ENCODE assay signal across 17 cellular contexts in the genomic region with DNA sequence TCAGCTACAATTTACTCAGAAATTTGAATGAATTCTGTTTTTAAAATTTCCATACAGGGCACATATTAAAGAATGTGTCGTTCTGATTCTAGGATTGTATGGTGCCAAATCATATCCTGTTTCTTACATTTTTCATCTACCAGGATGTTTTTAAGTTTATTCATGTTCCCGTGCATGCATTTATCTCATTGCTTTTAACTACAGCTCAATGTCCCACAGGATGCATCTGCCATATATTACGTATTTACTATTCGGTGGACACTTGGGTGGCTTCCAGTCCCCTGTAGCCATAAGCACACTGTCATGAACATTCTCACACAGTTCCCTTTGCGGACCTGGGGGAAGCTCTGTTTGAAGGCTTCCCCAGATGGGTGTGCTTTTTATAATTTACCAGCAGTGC.
DNase-seq lines count a peak whose midpoint lies in the region; ATAC-seq and TF ChIP-seq lines count a peak whose summit lies in the region.
"Had no signal": no experiment of that assay in that cellular context is flagged by ENCODE, and none has a peak within 500 bp of the region (broad histone marks: within the 10 kb centered on the region; RNA-seq: fewer than 3 reads in every experiment).

No MANE protein-coding gene starts in this region.

- no peak overlapping the region for H3K27ac ChIP-seq in brain microvascular endothelial cell

- no peaks in the 10 kb centered on the region for H3K27me3 ChIP-seq in brain microvascular endothelial cell (replicated peaks)

- in situ Hi-C loops in brain microvascular endothelial cell (cut with HindIII; ENCODE audit: low pct_ligation_motif_present, low sequenced_read_pairs), result no loop called here
- in situ Hi-C loops in GM13976 (cut with MboI; ENCODE audit: low sequenced_read_pairs, unreplicated experiment), result no loop called here

- ATAC-seq in GM19397 (IDR thresholded peaks at IDR 0.05; ENCODE audit: unreplicated experiment), result no peak

- no peaks in the 10 kb centered on the region for H3K36me3 ChIP-seq in brain microvascular endothelial cell (replicated peaks)

- DNase-seq in HCEC 1CT (peak; percentile 46), brain microvascular endothelial cell (peak; percentile 16), glomerular endothelial cell (ENCODE audit: extremely low read depth, low read depth, low spot score) (peak; percentile 94), skeletal muscle cell (ENCODE audit: low read depth) (peak; percentile 3), NCI-H187 (lab: John Stamatoyannopoulos, UW) (no peak), GM13976 (ENCODE audit: low spot score) (no peak)
- DNase-seq in central memory CD4-positive, alpha-beta T cell, result no peak
- DNase-seq: ACHN; C1 segment of cervical spinal cord; CD8-positive, alpha-beta memory T cell; NCI-H1417 treated with DMSO at 0.1 percent for 48 hours; NCI-H1930; NCI-H226; NCI-H524 treated with DMSO at 0.1 percent for 48 hours; RPMI8226; SHP77 treated with DMSO at 0.1 percent for 48 hours had no signal

- TF ChIP-seq CTCF in brain microvascular endothelial cell (IDR thresholded peaks at IDR 0.05; ENCODE audit: low read depth, low read length, missing control alignments) (no peak), GM13976 (IDR thresholded peaks at IDR 0.05; ENCODE audit: borderline replicate concordance, control extremely low read depth, extremely low read depth, insufficient read depth, missing control alignments) (no peak)

- H3K4me3 ChIP-seq in brain microvascular endothelial cell (ENCODE audit: low read depth, low read length) (no peak overlapping the region), skeletal muscle cell (ENCODE audit: low read depth, low read length) (no peak overlapping the region)

Comparison
In these comparisons a context has a peak if more than half of its experiments do, and no peak if none do; other contexts are left out.
1. DNase-seq: peak in HCEC 1CT (single experiment), brain microvascular endothelial cell (single experiment), glomerular endothelial cell (single experiment) and skeletal muscle cell (single experiment); none in NCI-H187 (0 of 2), GM13976 (single experiment) and central memory CD4-positive, alpha-beta T cell (single experiment).